ENCODE assay signal across 9 cellular contexts in genomic region chr19:50728084-50728737, GRCh38. TPM values are rescaled to one million over a fixed set of nuclear protein-coding genes. Genes with fewer than 3 reads are reported as not detected.
DNase-seq lines count a peak whose midpoint lies in the region; ATAC-seq and TF ChIP-seq lines count a peak whose summit lies in the region.
"Had no signal": no experiment of that assay in that cellular context is flagged by ENCODE, and none has a peak within 500 bp of the region (broad histone marks: within the 10 kb centered on the region; RNA-seq: fewer than 3 reads in every experiment).

No MANE protein-coding gene starts in this region.

- 17 to 34% (median 19%) methylated on average over 38 to 39 of the region's 39 CpGs for WGBS in spleen, 5 donors

- H3K4me1 ChIP-seq in BLaER1 (peaks cover 38% of the 10 kb centered on the region), spleen (peaks cover 8 to 40% (median 21%) of the 10 kb centered on the region in 6 donors)

- no peak for TF ChIP-seq CTCF in spleen (IDR thresholded peaks at IDR 0.05 in 8 of 11, conservative IDR thresholded peaks at IDR 0.05 in 3 of 11)

- H3K9ac ChIP-seq in BLaER1 = peak overlapping the region; percentile 65

- H3K27ac ChIP-seq in BLaER1 = peak overlapping the region; percentile 67
- H3K27ac ChIP-seq in spleen = no peak overlapping the region

- DNase-seq in NCI-H526 (lab: John Stamatoyannopoulos, UW) (peak; percentile 72 to 87), Right ventricle myocardium superior (peak; percentile 82), putamen (ENCODE audit: low spot score) (peak; percentile 71), spleen (no peak), DMS114 treated with DMSO at 0.1 percent for 48 hours (lab: John Stamatoyannopoulos, UW; ENCODE audit: unreplicated experiment) (no peak), COLO829 (ENCODE audit: low spot score) (no peak)
- DNase-seq in activated T-cell treated with anti-CD3 and anti-CD28 coated beads, Interleukin-2, amount 50 U/mL, for 48 hours = peak; percentile 88 to 89

- H3K9me3 ChIP-seq in BLaER1 (no peaks in the 10 kb centered on the region), spleen (peaks cover 0 to 20% (median 0%) of the 10 kb centered on the region in 8 donors)

- no peak for TF ChIP-seq POLR2A in spleen (IDR thresholded peaks at IDR 0.05)

- intact Hi-C loops in Right ventricle myocardium superior (cut with DNase I) (no loop called here), spleen (cut with DNase I; ENCODE audit: low total_unique reads) (no loop called here)

- H3K4me3 ChIP-seq in BLaER1 (peak overlapping the region; percentile 56), spleen (peak overlapping the region in 1 of 8 donors; percentile 23)

- no peak for ATAC-seq in Right ventricle myocardium superior (ENCODE audit: poor library complexity)

- H4K20me1 ChIP-seq in BLaER1 = peaks cover 32% of the 10 kb centered on the region

- no peaks in the 10 kb centered on the region for H3K27me3 ChIP-seq in BLaER1
- peaks cover 0 to 81% (median 41%) of the 10 kb centered on the region in 7 donors for H3K27me3 ChIP-seq in spleen (replicated peaks in 1 of 7)

- H3K36me3 ChIP-seq in BLaER1 (peaks cover 27% of the 10 kb centered on the region), spleen (no peaks in the 10 kb centered on the region)

- H3K4me2 ChIP-seq in BLaER1 = peak overlapping the region; percentile 98

RNA-seq across cellular contexts. Expression of gene CLEC11A, which starts 5.0 kb away (rescaled TPM):
- total RNA-seq in Right ventricle myocardium superior = 3.0 TPM
- total RNA-seq in spleen = 10 to 100 TPM in 1 of 7 donors, 1 to 10 TPM in 6; 6.2 to 10.7 (median 9.0) TPM
- 1 to 10 TPM; 8.7 to 9.0 (median 8.9) TPM for polyA plus RNA-seq in spleen

RNA-seq across cellular contexts. Expression of gene SHANK1, which starts 8.6 kb away (rescaled TPM):
- total RNA-seq in Right ventricle myocardium superior (0.40 TPM), spleen (1 to 10 TPM in 2 of 7 donors, under 1 TPM in 4, not detected in 1; 0.14 to 1.8 (median 0.61) TPM)
- under 1 TPM in 2 of 3 donors, not detected in 1; 0.07 to 0.32 TPM for polyA plus RNA-seq in spleen
- total RNA-seq: bronchial epithelial cell had no signal

RNA-seq across cellular contexts. Expression of gene GPR32, which starts 42.1 kb away (rescaled TPM):
- total RNA-seq in Right ventricle myocardium superior (not detected), spleen (not detected)
- polyA plus RNA-seq in spleen = not detected
- total RNA-seq: bronchial epithelial cell had no signal

Comparison
In these comparisons a context has a peak if more than half of its experiments do, and no peak if none do; other contexts are left out.
1. DNase-seq: peak in NCI-H526 (2 of 2), activated T-cell treated with anti-CD3 and anti-CD28 coated beads, Interleukin-2, amount 50 U/mL, for 48 hours (2 of 2), Right ventricle myocardium superior (single experiment) and putamen (single experiment); none in spleen (single experiment), DMS114 treated with DMSO at 0.1 percent for 48 hours (single experiment) and COLO829 (single experiment).